Comparison of ENCODE assay signal across 23 cellular contexts in the genomic region with DNA sequence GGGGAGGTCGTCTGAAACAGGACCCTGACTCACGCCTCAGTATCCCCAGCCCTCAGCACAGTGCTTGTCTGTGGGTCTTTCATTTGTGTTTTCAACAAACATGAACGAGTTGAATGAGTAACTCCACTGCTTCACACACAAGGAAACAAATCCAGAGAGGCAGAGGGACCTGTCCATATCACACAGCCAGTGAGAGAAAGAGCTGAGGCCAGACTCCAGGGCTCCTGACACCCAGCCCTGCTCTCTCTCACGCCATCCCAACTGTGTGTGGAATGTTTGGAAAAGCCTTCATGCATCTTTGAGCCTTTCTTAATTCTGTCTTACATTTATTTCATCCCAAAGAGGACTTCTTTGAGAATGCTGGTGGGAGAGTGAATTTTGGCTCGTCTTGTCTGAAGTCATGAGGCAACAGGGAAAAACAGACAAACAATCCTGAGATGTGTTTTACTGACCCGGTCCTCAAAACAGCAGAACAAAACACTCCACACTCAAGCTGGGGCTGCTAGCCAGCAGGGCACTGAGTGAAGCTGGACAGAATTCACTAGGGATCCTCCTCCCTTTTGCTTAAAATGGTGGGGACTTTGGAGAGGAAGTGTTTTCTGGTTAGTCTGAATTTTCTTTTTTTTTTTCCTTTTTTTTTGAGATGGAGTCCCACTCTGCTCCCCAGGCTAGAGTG. TPM values are rescaled to one million over a fixed set of nuclear protein-coding genes. Genes with fewer than 3 reads are reported as not detected.
DNase-seq lines count a peak whose midpoint lies in the region; ATAC-seq and TF ChIP-seq lines count a peak whose summit lies in the region.
"Had no signal": no experiment of that assay in that cellular context is flagged by ENCODE, and none has a peak within 500 bp of the region (broad histone marks: within the 10 kb centered on the region; RNA-seq: fewer than 3 reads in every experiment).

No MANE protein-coding gene starts in this region.

- H3K4me1 ChIP-seq in ascending aorta: peaks cover 0 to 26% of the 10 kb centered on the region in 2 donors
- H3K4me1 ChIP-seq in rectal smooth muscle tissue (ENCODE audit: control insufficient read depth, insufficient read depth, low read length): peaks cover 19% of the 10 kb centered on the region
- no peaks in the 10 kb centered on the region for H3K4me1 ChIP-seq in mucosa of descending colon (ENCODE audit: low read depth)
- no peaks in the 10 kb centered on the region for H3K4me1 ChIP-seq in CD8-positive, alpha-beta memory T cell (ENCODE audit: insufficient read depth, low read length)
- H3K4me1 ChIP-seq: colonic mucosa, gastrocnemius medialis, prostate gland had no signal

- no peak overlapping the region for H3K9ac ChIP-seq in rectal smooth muscle tissue (ENCODE audit: low read length)

- TF ChIP-seq CTCF in ascending aorta (IDR thresholded peaks at IDR 0.05): no peak
- no peak for TF ChIP-seq CTCF in mucosa of descending colon (IDR thresholded peaks at IDR 0.05)

- ATAC-seq in left lobe of liver (peak; percentile 9), mucosa of descending colon (no peak), GM21447 (IDR thresholded peaks at IDR 0.05; ENCODE audit: unreplicated experiment) (no peak), HG03342 (IDR thresholded peaks at IDR 0.05; ENCODE audit: unreplicated experiment) (no peak)
- ATAC-seq: gastrocnemius medialis had no signal

- H3K4me1 Mint-ChIP-seq in CD8-positive, alpha-beta memory T cell: no peaks in the 10 kb centered on the region
- H3K4me1 Mint-ChIP-seq: activated CD4-positive, alpha-beta T cell treated with anti-CD3 and anti-CD28 coated beads, Interleukin-2, amount 10 ng/mL, durations not matched to agents 24 days and 14 days; CD4-positive, alpha-beta memory T cell; IgD-negative memory B cell; naive B cell had no signal

- CTCF ChIA-PET in CD8-positive, alpha-beta memory T cell (lab: Charles Lee): no interaction called here

- peak overlapping the region in 1 of 8 donors; percentile 6 for H3K27ac Mint-ChIP-seq in CD8-positive, alpha-beta memory T cell
- H3K27ac Mint-ChIP-seq: activated CD4-positive, alpha-beta T cell treated with anti-CD3 and anti-CD28 coated beads, Interleukin-2, amount 10 ng/mL, durations not matched to agents 24 days and 14 days had no signal

- POLR2A ChIA-PET in CD8-positive, alpha-beta memory T cell (lab: Charles Lee): no interaction called here

- intact Hi-C loops in ascending aorta (cut with DNase I): no loop called here
- intact Hi-C loops in mucosa of descending colon (cut with DNase I, micrococcal nuclease): no loop called here

- no peak overlapping the region for H3K4me3 Mint-ChIP-seq in CD8-positive, alpha-beta memory T cell
- H3K4me3 Mint-ChIP-seq: activated CD4-positive, alpha-beta T cell treated with anti-CD3 and anti-CD28 coated beads, Interleukin-2, amount 10 ng/mL, durations not matched to agents 24 days and 14 days; CD4-positive, alpha-beta memory T cell; IgD-negative memory B cell; naive B cell had no signal

- H3K9me3 Mint-ChIP-seq in CD8-positive, alpha-beta memory T cell: no peaks in the 10 kb centered on the region
- H3K9me3 Mint-ChIP-seq: activated CD4-positive, alpha-beta T cell treated with anti-CD3 and anti-CD28 coated beads, Interleukin-2, amount 10 ng/mL, durations not matched to agents 24 days and 14 days; CD4-positive, alpha-beta memory T cell; IgD-negative memory B cell; naive B cell had no signal

- peaks cover 0 to 3% of the 10 kb centered on the region in 2 donors for H3K27me3 Mint-ChIP-seq in CD8-positive, alpha-beta memory T cell
- H3K27me3 Mint-ChIP-seq: activated CD4-positive, alpha-beta T cell treated with anti-CD3 and anti-CD28 coated beads, Interleukin-2, amount 10 ng/mL, durations not matched to agents 24 days and 14 days; CD4-positive, alpha-beta memory T cell; IgD-negative memory B cell; naive B cell had no signal

- H3K4me3 ChIP-seq in ascending aorta: no peak overlapping the region
- H3K4me3 ChIP-seq in rectal smooth muscle tissue (ENCODE audit: low read length): no peak overlapping the region
- H3K4me3 ChIP-seq in mucosa of descending colon: no peak overlapping the region
- H3K4me3 ChIP-seq in CD8-positive, alpha-beta memory T cell (ENCODE audit: low read length): no peak overlapping the region
- H3K4me3 ChIP-seq: colonic mucosa, gastrocnemius medialis, prostate gland, transverse colon had no signal

- H3K9me3 ChIP-seq in ascending aorta: no peaks in the 10 kb centered on the region
- no peaks in the 10 kb centered on the region for H3K9me3 ChIP-seq in mucosa of descending colon
- no peaks in the 10 kb centered on the region for H3K9me3 ChIP-seq in CD8-positive, alpha-beta memory T cell (ENCODE audit: low read length)
- H3K9me3 ChIP-seq: colonic mucosa, gastrocnemius medialis, prostate gland, transverse colon had no signal

- H3K27me3 ChIP-seq in ascending aorta (no peaks in the 10 kb centered on the region), rectal smooth muscle tissue (ENCODE audit: control insufficient read depth, insufficient read depth, low read length) (no peaks in the 10 kb centered on the region)
- no peaks in the 10 kb centered on the region for H3K27me3 ChIP-seq in CD8-positive, alpha-beta memory T cell (ENCODE audit: insufficient read depth, low read length, poor library complexity, severe bottlenecking)
- H3K27me3 ChIP-seq: colonic mucosa, gastrocnemius medialis, transverse colon had no signal

- no peaks in the 10 kb centered on the region for H3K36me3 Mint-ChIP-seq in CD8-positive, alpha-beta memory T cell
- H3K36me3 Mint-ChIP-seq: CD4-positive, alpha-beta memory T cell; naive B cell had no signal

- peak overlapping the region; percentile 60 to 96 for H3K27ac ChIP-seq in ascending aorta
- H3K27ac ChIP-seq in rectal smooth muscle tissue (ENCODE audit: low read depth, low read length): peak overlapping the region; percentile 54
- no peak overlapping the region for H3K27ac ChIP-seq in CD8-positive, alpha-beta memory T cell (ENCODE audit: low read depth, low read length)
- H3K27ac ChIP-seq: colonic mucosa, gastrocnemius medialis, prostate gland had no signal

- DNase-seq in AG20443 (ENCODE audit: low spot score) (peak; percentile 51), ascending aorta (ENCODE audit: low spot score in 2 of 2) (no peak), left lobe of liver (ENCODE audit: low spot score) (no peak), mucosa of descending colon (no peak)
- DNase-seq in CD8-positive, alpha-beta memory T cell: no peak
- DNase-seq: activated CD4-positive, alpha-beta T cell treated with anti-CD3 and anti-CD28 coated beads, Interleukin-2, amount 10 ng/mL, durations not matched to agents 24 days and 14 days; activated CD8-positive, alpha-beta memory T cell treated with anti-CD3 and anti-CD28 coated beads, Interleukin-2, amount 50 U/mL, for 4 hours; activated gamma-delta T cell treated with Interleukin-2 at 50 U/mL for 16 hours; CD4-positive, alpha-beta memory T cell; colonic mucosa; DMS79; gastrocnemius medialis; MV-4-11; naive B cell; NCI-H2029; stimulated activated CD4-positive, alpha-beta T cell treated with anti-CD3 and anti-CD28 coated beads, Interleukin-12 subunit alpha, Interleukin-12 subunit beta, amount 100 ng/mL, for 4 hours; SW 1271; transverse colon had no signal

- H3K36me3 ChIP-seq in ascending aorta (no peaks in the 10 kb centered on the region), rectal smooth muscle tissue (ENCODE audit: control insufficient read depth, insufficient read depth, low read length) (no peaks in the 10 kb centered on the region), mucosa of descending colon (ENCODE audit: low read depth) (no peaks in the 10 kb centered on the region)
- no peaks in the 10 kb centered on the region for H3K36me3 ChIP-seq in CD8-positive, alpha-beta memory T cell (ENCODE audit: insufficient read depth, low read length)
- H3K36me3 ChIP-seq: colonic mucosa, gastrocnemius medialis, prostate gland, transverse colon had no signal

RNA-seq across cellular contexts. Expression of a gene that starts 19.7 kb away (rescaled TPM):
- 27.0 TPM for total RNA-seq in ascending aorta
- total RNA-seq in left lobe of liver: 29.6 TPM
- total RNA-seq in mucosa of descending colon: 10 to 100 TPM; 24.3 to 32.7 (median 28.3) TPM
- total RNA-seq in CD8-positive, alpha-beta memory T cell: 10 to 100 TPM; 43.4 to 46.9 TPM
- polyA plus RNA-seq in CD8-positive, alpha-beta memory T cell: 48.9 TPM

RNA-seq across cellular contexts. Expression of a gene that starts 29.3 kb away (rescaled TPM):
- total RNA-seq in ascending aorta (30.7 TPM), left lobe of liver (12.5 TPM), mucosa of descending colon (10 to 100 TPM in 1 of 3 donors, 1 to 10 TPM in 2; 7.5 to 11.1 (median 8.1) TPM)
- 1 to 10 TPM; 4.6 to 4.9 TPM for total RNA-seq in CD8-positive, alpha-beta memory T cell
- polyA plus RNA-seq in CD8-positive, alpha-beta memory T cell: 3.3 TPM

RNA-seq across cellular contexts. Expression of a gene that starts 29.6 kb away (rescaled TPM):
- 34.0 TPM for total RNA-seq in ascending aorta
- total RNA-seq in left lobe of liver: 7.8 TPM
- 10 to 100 TPM in 1 of 3 donors, 1 to 10 TPM in 2; 3.9 to 11.1 (median 4.9) TPM for total RNA-seq in mucosa of descending colon
- total RNA-seq in CD8-positive, alpha-beta memory T cell: 1 to 10 TPM; 4.4 TPM
- 1.1 TPM for polyA plus RNA-seq in CD8-positive, alpha-beta memory T cell
